23 cellular contexts compared by ENCODE assay signal in the genomic region with DNA sequence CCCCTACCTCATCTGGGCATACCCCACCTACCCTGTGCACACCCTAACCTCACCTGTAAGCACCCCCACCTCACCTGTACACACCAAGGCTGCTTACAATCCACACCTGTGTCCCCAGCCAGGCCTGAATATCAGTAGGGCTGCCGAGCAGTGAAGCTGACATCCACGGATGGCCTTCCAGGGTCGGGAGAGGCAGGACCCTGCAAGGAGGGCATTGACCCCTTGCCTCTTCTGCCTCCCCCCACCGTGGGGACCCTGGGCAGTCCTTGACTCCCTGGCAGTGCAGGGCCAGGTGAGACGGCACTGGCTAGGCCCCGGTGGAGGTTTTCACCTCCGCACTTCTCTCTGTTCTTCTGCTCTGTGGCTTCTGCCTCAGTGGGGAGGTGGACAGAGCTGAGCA. TPM values are rescaled to one million over a fixed set of nuclear protein-coding genes. Genes with fewer than 3 reads are reported as not detected.
"Had no signal": no experiment of that assay in that cellular context is flagged by ENCODE, and none has a peak within 500 bp of the region (broad histone marks: within the 10 kb centered on the region; RNA-seq: fewer than 3 reads in every experiment).

No MANE protein-coding gene starts in this region.

- H3K4me1 ChIP-seq: left ventricle myocardium inferior, lower lobe of right lung, right lobe of liver, suprapubic skin, thyroid gland, uterus had no signal

- H3K4me3 Mint-ChIP-seq: immature natural killer cell; memory B cell; mesothelial cell of epicardium; stimulated activated effector memory CD8-positive, alpha-beta T cell treated with anti-CD3 and anti-CD28 coated beads, Interleukin-12 subunit alpha, Interleukin-12 subunit beta, amount 100 ng/mL, for 72 hours; type B pancreatic cell had no signal

- H3K9me3 ChIP-seq: thyroid gland had no signal

- H3K36me3 Mint-ChIP-seq: stimulated activated effector memory CD8-positive, alpha-beta T cell treated with anti-CD3 and anti-CD28 coated beads, Interleukin-12 subunit alpha, Interleukin-12 subunit beta, amount 100 ng/mL, for 72 hours; type B pancreatic cell had no signal

- FAIRE-seq: endometrium, frontal cortex, keratinocyte had no signal

- DNase-seq: effector memory CD4-positive, alpha-beta T cell; immature natural killer cell; left ventricle myocardium inferior; nucleus accumbens; psoas muscle; retina; stimulated activated CD4-positive, alpha-beta T cell treated with anti-CD3 and anti-CD28 coated beads, Interleukin-4, amount 100 ng/mL, for 1 hour; stimulated activated CD8-positive, alpha-beta memory T cell treated with anti-CD3 and anti-CD28 coated beads, Interleukin-4, amount 100 ng/mL, for 48 hours; stimulated activated naive CD8-positive, alpha-beta T cell treated with anti-CD3 and anti-CD28 coated beads, Interleukin-15, Interleukin-2, amounts not matched to agents 100 U/mL and 50 U/mL, for 24 hours; thyroid gland; uterus had no signal

- H3K36me3 ChIP-seq: lower lobe of right lung, right lobe of liver, suprapubic skin, thyroid gland, uterus had no signal

- ATAC-seq: esophagus mucosa; lower lobe of right lung; psoas muscle; stimulated activated effector memory CD8-positive, alpha-beta T cell treated with anti-CD3 and anti-CD28 coated beads, Interleukin-12 subunit alpha, Interleukin-12 subunit beta, amount 100 ng/mL, for 72 hours; stimulated activated naive CD8-positive, alpha-beta T cell treated with anti-CD3 and anti-CD28 coated beads, Interleukin-15, Interleukin-2, amounts not matched to agents 100 U/mL and 50 U/mL, for 24 hours had no signal

- H3K4me3 ChIP-seq: left ventricle myocardium inferior, lower lobe of right lung, psoas muscle, right lobe of liver, suprapubic skin, thyroid gland, uterus had no signal

- H3K27me3 ChIP-seq: right lobe of liver, thyroid gland, uterus had no signal

- H3K4me1 Mint-ChIP-seq: immature natural killer cell; stimulated activated effector memory CD8-positive, alpha-beta T cell treated with anti-CD3 and anti-CD28 coated beads, Interleukin-12 subunit alpha, Interleukin-12 subunit beta, amount 100 ng/mL, for 72 hours had no signal

- H3K27ac Mint-ChIP-seq: immature natural killer cell; memory B cell; mesothelial cell of epicardium; stimulated activated effector memory CD8-positive, alpha-beta T cell treated with anti-CD3 and anti-CD28 coated beads, Interleukin-12 subunit alpha, Interleukin-12 subunit beta, amount 100 ng/mL, for 72 hours; type B pancreatic cell had no signal

- H3K27ac ChIP-seq: left ventricle myocardium inferior, lower lobe of right lung, psoas muscle, right lobe of liver, suprapubic skin, thyroid gland, uterus had no signal

RNA-seq across cellular contexts. Expression of gene ELFN1, which starts 37.6 kb away (rescaled TPM):
- total RNA-seq: myocyte had no signal
